28 cellular contexts compared by ENCODE assay signal in the genomic region with DNA sequence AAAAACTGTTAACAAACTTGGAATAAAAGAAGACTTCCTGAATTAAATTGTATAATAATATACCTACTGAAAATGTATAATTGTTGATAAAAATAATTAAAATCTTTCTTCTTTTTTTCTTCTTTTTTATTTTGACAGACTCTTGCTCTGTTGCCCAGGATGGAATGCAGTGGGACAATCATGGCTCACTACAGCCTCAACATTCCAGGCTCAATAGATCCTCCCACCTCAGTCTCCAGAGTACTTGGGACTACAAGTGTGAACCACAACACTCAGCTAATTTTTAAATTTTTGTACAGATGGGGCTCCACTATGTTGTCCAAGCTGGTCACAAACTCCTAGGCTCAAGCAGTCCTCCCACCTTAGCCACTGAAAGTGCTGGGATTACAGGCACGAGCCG.
"Had no signal": no experiment of that assay in that cellular context is flagged by ENCODE, and none has a peak within 500 bp of the region (broad histone marks: within the 10 kb centered on the region; RNA-seq: fewer than 3 reads in every experiment).

No MANE protein-coding gene starts in this region.

- H3K27ac Mint-ChIP-seq: mesothelial cell of epicardium; naive B cell; natural killer cell; nephron progenitor cell; neural progenitor cell; stimulated activated effector memory CD8-positive, alpha-beta T cell treated with anti-CD3 and anti-CD28 coated beads, Interleukin-12 subunit alpha, Interleukin-12 subunit beta, amount 100 ng/mL, for 72 hours; stimulated activated naive CD8-positive, alpha-beta T cell treated with anti-CD3 and anti-CD28 coated beads, Interleukin-15, Interleukin-2, amounts not matched to agents 100 ng/mL and 50 ng/mL, for 24 hours; type B pancreatic cell had no signal

- H3K27ac ChIP-seq: left ventricle myocardium inferior, neural progenitor cell, neutrophil, ovary, prostate gland, spleen, suprapubic skin, thoracic aorta, tibial artery, uterus had no signal

- H3K9me3 ChIP-seq: left ventricle myocardium inferior, neutrophil, ovary, prostate gland, suprapubic skin, thoracic aorta, tibial artery, uterus had no signal

- H2AFZ ChIP-seq: neural progenitor cell had no signal

- H3K4me1 ChIP-seq: left ventricle myocardium inferior, neural progenitor cell, prostate gland, spleen, suprapubic skin, tibial artery, uterus had no signal

- H3K36me3 Mint-ChIP-seq: mesothelial cell of epicardium; naive B cell; natural killer cell; neural progenitor cell; stimulated activated effector memory CD8-positive, alpha-beta T cell treated with anti-CD3 and anti-CD28 coated beads, Interleukin-12 subunit alpha, Interleukin-12 subunit beta, amount 100 ng/mL, for 72 hours; type B pancreatic cell had no signal

- H3K9ac ChIP-seq: neural progenitor cell had no signal

- H3K27me3 ChIP-seq: neural progenitor cell, neutrophil, ovary, spleen, suprapubic skin, tibial artery, uterus had no signal

- ATAC-seq: natural killer cell; right cardiac atrium; sciatic nerve; stimulated activated effector memory CD8-positive, alpha-beta T cell treated with anti-CD3 and anti-CD28 coated beads, Interleukin-12 subunit alpha, Interleukin-12 subunit beta, amount 100 ng/mL, for 72 hours had no signal

- H3K36me3 ChIP-seq: left ventricle myocardium inferior, neural progenitor cell, neutrophil, ovary, prostate gland, spleen, suprapubic skin, thoracic aorta, tibial artery, uterus had no signal

- H3K4me3 ChIP-seq: left ventricle myocardium inferior, lung, neural progenitor cell, ovary, prostate gland, spleen, suprapubic skin, thoracic aorta, tibial artery, uterus had no signal

- H3K9me3 Mint-ChIP-seq: mesothelial cell of epicardium, nephron progenitor cell, neural progenitor cell, type B pancreatic cell had no signal

- H3K4me3 Mint-ChIP-seq: mesothelial cell of epicardium; naive B cell; natural killer cell; nephron progenitor cell; neural progenitor cell; stimulated activated effector memory CD8-positive, alpha-beta T cell treated with anti-CD3 and anti-CD28 coated beads, Interleukin-12 subunit alpha, Interleukin-12 subunit beta, amount 100 ng/mL, for 72 hours; stimulated activated naive CD8-positive, alpha-beta T cell treated with anti-CD3 and anti-CD28 coated beads, Interleukin-15, Interleukin-2, amounts not matched to agents 100 ng/mL and 50 ng/mL, for 24 hours; type B pancreatic cell had no signal

- H3K27me3 Mint-ChIP-seq: naive B cell; stimulated activated naive CD8-positive, alpha-beta T cell treated with anti-CD3 and anti-CD28 coated beads, Interleukin-15, Interleukin-2, amounts not matched to agents 100 ng/mL and 50 ng/mL, for 24 hours; type B pancreatic cell had no signal

- DNase-seq: hippocampal formation; left ventricle myocardium inferior; mesendoderm; naive B cell; natural killer cell; nephron progenitor cell; occipital lobe; ovary; posterior cingulate gyrus; retina; right cardiac atrium; small intestine; spleen; stimulated activated CD4-positive, alpha-beta T cell treated with anti-CD3 and anti-CD28 coated beads, Interleukin-4, amount 100 ng/mL, for 24 hours; stimulated activated naive CD4-positive, alpha-beta T cell; tibial artery; uterus had no signal

- FAIRE-seq: small intestine had no signal

- H3K4me2 ChIP-seq: neural progenitor cell had no signal

- H3K4me1 Mint-ChIP-seq: naive B cell; natural killer cell; neural progenitor cell; stimulated activated effector memory CD8-positive, alpha-beta T cell treated with anti-CD3 and anti-CD28 coated beads, Interleukin-12 subunit alpha, Interleukin-12 subunit beta, amount 100 ng/mL, for 72 hours had no signal
